12 cellular contexts compared by ENCODE assay signal in the genomic region with DNA sequence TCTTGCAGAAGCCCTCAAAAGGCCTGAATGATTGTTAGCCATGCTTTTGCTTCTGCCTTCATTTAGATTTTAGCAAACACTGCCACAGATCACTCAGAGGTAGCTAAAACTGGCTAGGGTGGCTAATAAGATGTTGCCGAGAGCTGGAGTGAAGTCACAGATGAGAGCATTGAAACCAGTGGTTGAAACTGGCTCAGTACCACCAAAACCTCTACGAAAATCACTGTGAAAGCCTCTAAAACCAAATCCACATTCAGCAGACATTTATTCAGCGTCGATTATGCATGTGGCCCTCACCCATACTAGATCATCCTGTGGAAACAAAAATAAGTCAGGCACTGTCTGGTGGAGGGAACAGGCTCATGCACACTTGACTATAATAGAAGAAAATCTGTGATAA. TPM values are rescaled to one million over a fixed set of nuclear protein-coding genes. Genes with fewer than 3 reads are reported as not detected.
DNase-seq lines count a peak whose midpoint lies in the region; ATAC-seq and TF ChIP-seq lines count a peak whose summit lies in the region.
"Had no signal": no experiment of that assay in that cellular context is flagged by ENCODE, and none has a peak within 500 bp of the region (broad histone marks: within the 10 kb centered on the region; RNA-seq: fewer than 3 reads in every experiment).

No MANE protein-coding gene starts in this region.

- H3K4me1 Mint-ChIP-seq in activated CD4-positive, alpha-beta T cell treated with anti-CD3 and anti-CD28 coated beads, Interleukin-2, amount 10 ng/mL, durations not matched to agents 24 days and 14 days = no peaks in the 10 kb centered on the region
- H3K4me1 Mint-ChIP-seq: B cell had no signal

- no peaks in the 10 kb centered on the region for H3K4me1 ChIP-seq in SK-N-SH (ENCODE audit: control insufficient read depth in 1 of 2, insufficient read depth in 2 of 2, low read depth in 1 of 2, low read length in 1 of 2)

- intact Hi-C loops in activated CD4-positive, alpha-beta T cell treated with anti-CD3 and anti-CD28 coated beads, Interleukin-2, amount 10 ng/mL, durations not matched to agents 24 days and 14 days (cut with micrococcal nuclease) = no loop called here

- peaks cover 6% of the 10 kb centered on the region for H3K9me3 Mint-ChIP-seq in activated CD4-positive, alpha-beta T cell treated with anti-CD3 and anti-CD28 coated beads, Interleukin-2, amount 10 ng/mL, durations not matched to agents 24 days and 14 days

- H3K9me3 ChIP-seq in SK-N-SH = no peaks in the 10 kb centered on the region

- no peaks in the 10 kb centered on the region for H4K20me1 ChIP-seq in SK-N-SH (ENCODE audit: insufficient read depth)

- no peak for TF ChIP-seq RAD21 in SK-N-SH (IDR thresholded peaks at IDR 0.05; ENCODE audit: low read length)

- H3K27ac ChIP-seq in SK-N-SH (ENCODE audit: low read depth in 2 of 2, low read length in 1 of 2) = no peak overlapping the region

- DNase-seq in GM10248 (ENCODE audit: extremely low spot score) (peak; percentile 32), germinal center (ENCODE audit: low spot score) (no peak), NCI-H2081 treated with DMSO at 0.1 percent for 48 hours (lab: John Stamatoyannopoulos, UW) (no peak), SK-N-SH (no peak)
- no peak for DNase-seq in activated CD4-positive, alpha-beta T cell treated with anti-CD3 and anti-CD28 coated beads, Interleukin-2, amount 10 ng/mL, durations not matched to agents 24 days and 14 days
- DNase-seq: NCI-H2081, SIG-M5 had no signal

- H3K4me3 Mint-ChIP-seq in activated CD4-positive, alpha-beta T cell treated with anti-CD3 and anti-CD28 coated beads, Interleukin-2, amount 10 ng/mL, durations not matched to agents 24 days and 14 days = no peak overlapping the region
- H3K4me3 Mint-ChIP-seq: B cell; natural killer cell treated with Interleukin-12 subunit alpha and Interleukin-12 subunit beta and Interleukin-15 and Interleukin-18, amount 100 ng/mL, for 72 hours had no signal

- no peak overlapping the region for H3K27ac Mint-ChIP-seq in activated CD4-positive, alpha-beta T cell treated with anti-CD3 and anti-CD28 coated beads, Interleukin-2, amount 10 ng/mL, durations not matched to agents 24 days and 14 days
- H3K27ac Mint-ChIP-seq: B cell; natural killer cell treated with Interleukin-12 subunit alpha and Interleukin-12 subunit beta and Interleukin-15 and Interleukin-18, amount 100 ng/mL, for 72 hours had no signal

- H3F3A ChIP-seq in SK-N-SH (replicated peaks; ENCODE audit: insufficient read depth) = no peaks in the 10 kb centered on the region

- no peak for TF ChIP-seq CTCF in GM10248 (IDR thresholded peaks at IDR 0.05; ENCODE audit: control extremely low read depth, extremely low read depth, low read depth, missing control alignments)
- no peak for TF ChIP-seq CTCF in SK-N-SH (IDR thresholded peaks at IDR 0.05)

- no peak for TF ChIP-seq EP300 in SK-N-SH (IDR thresholded peaks at IDR 0.05; ENCODE audit: borderline replicate concordance in 1 of 2, low read depth in 1 of 2, low read length in 1 of 2)

- H3K36me3 Mint-ChIP-seq in activated CD4-positive, alpha-beta T cell treated with anti-CD3 and anti-CD28 coated beads, Interleukin-2, amount 10 ng/mL, durations not matched to agents 24 days and 14 days (ENCODE audit: low read depth) = peaks cover 3% of the 10 kb centered on the region

- ATAC-seq in GM18907 (IDR thresholded peaks at IDR 0.05; ENCODE audit: unreplicated experiment) (peak; percentile 99), GM21737 (IDR thresholded peaks at IDR 0.05; ENCODE audit: unreplicated experiment) (peak; percentile 93), HG03196 (IDR thresholded peaks at IDR 0.05; ENCODE audit: unreplicated experiment) (peak; percentile 98)

- no peaks in the 10 kb centered on the region; the same call in 1 of the 2 replicates for H3K27me3 ChIP-seq in SK-N-SH (ENCODE audit: insufficient read depth)

- H3K4me2 ChIP-seq in SK-N-SH = no peak overlapping the region

- POLR2A ChIA-PET in GM10248 (lab: Yijun Ruan, JAX) = no interaction called here
- POLR2A ChIA-PET in SK-N-SH (lab: Yijun Ruan, JAX) = no interaction called here

- no peak overlapping the region for H3K9ac ChIP-seq in SK-N-SH

- H3K79me2 ChIP-seq in SK-N-SH (ENCODE audit: insufficient read depth) = no peaks in the 10 kb centered on the region

- WGBS in SK-N-SH (ENCODE audit: low lambda C conversion rate) = 52% methylated on average over 4 of the region's 4 CpGs

- CTCF ChIA-PET in GM10248 (lab: Yijun Ruan, JAX) = interaction anchor here (1.0 to 1.2 kb wide), 3 partner anchors 21 to 123 kb away, joined by 3 to 5 read pairs (median 4); no protein-coding TSS in a partner anchor
- CTCF ChIA-PET in SK-N-SH (lab: Yijun Ruan, JAX) = interaction anchor here (0.8 to 1.2 kb wide), 2 partner anchors 44 to 234 kb away, joined by 3 to 4 read pairs; no protein-coding TSS in a partner anchor

- no peak overlapping the region for H2AFZ ChIP-seq in SK-N-SH (ENCODE audit: low read depth)

- no peaks in the 10 kb centered on the region for H3K36me3 ChIP-seq in SK-N-SH (replicated peaks in 1 of 2; ENCODE audit: control insufficient read depth in 1 of 2, insufficient read depth in 2 of 2, low read length in 1 of 2)

- no peak overlapping the region for H3K4me3 ChIP-seq in SK-N-SH (ENCODE audit: low read depth in 2 of 2, low read length in 1 of 2)

- H3K27me3 Mint-ChIP-seq in activated CD4-positive, alpha-beta T cell treated with anti-CD3 and anti-CD28 coated beads, Interleukin-2, amount 10 ng/mL, durations not matched to agents 24 days and 14 days = peaks cover 5% of the 10 kb centered on the region
- H3K27me3 Mint-ChIP-seq: B cell had no signal

- H3K9me2 ChIP-seq in SK-N-SH = no peaks in the 10 kb centered on the region

TF ChIP-seq in SK-N-SH, 30 proteins besides CTCF, POLR2A, EP300 and RAD21:
- TF ChIP-seq TAF1 (IDR thresholded peaks at IDR 0.05; ENCODE audit: borderline replicate concordance, low read depth, low read length) = no peak
- TF ChIP-seq, protein P1, sequence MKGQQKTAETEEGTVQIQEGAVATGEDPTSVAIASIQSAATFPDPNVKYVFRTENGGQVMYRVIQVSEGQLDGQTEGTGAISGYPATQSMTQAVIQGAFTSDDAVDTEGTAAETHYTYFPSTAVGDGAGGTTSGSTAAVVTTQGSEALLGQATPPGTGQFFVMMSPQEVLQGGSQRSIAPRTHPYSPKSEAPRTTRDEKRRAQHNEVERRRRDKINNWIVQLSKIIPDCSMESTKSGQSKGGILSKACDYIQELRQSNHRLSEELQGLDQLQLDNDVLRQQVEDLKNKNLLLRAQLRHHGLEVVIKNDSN (IDR thresholded peaks at IDR 0.05; ENCODE audit: borderline replicate concordance, low read depth) = no peak
- no peak for TF ChIP-seq EZH2phosphoT487 (IDR thresholded peaks at IDR 0.05; ENCODE audit: borderline replicate concordance, low read depth)
- no peak for TF ChIP-seq CHD2 (IDR thresholded peaks at IDR 0.05; ENCODE audit: low read length, partially characterized antibody)
- TF ChIP-seq, protein P2, sequence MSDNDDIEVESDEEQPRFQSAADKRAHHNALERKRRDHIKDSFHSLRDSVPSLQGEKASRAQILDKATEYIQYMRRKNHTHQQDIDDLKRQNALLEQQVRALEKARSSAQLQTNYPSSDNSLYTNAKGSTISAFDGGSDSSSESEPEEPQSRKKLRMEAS (IDR thresholded peaks at IDR 0.05; ENCODE audit: low read depth) = no peak
- TF ChIP-seq SIN3A (IDR thresholded peaks at IDR 0.05; ENCODE audit: borderline replicate concordance, low read depth, low read length) = no peak
- TF ChIP-seq, protein P3, sequence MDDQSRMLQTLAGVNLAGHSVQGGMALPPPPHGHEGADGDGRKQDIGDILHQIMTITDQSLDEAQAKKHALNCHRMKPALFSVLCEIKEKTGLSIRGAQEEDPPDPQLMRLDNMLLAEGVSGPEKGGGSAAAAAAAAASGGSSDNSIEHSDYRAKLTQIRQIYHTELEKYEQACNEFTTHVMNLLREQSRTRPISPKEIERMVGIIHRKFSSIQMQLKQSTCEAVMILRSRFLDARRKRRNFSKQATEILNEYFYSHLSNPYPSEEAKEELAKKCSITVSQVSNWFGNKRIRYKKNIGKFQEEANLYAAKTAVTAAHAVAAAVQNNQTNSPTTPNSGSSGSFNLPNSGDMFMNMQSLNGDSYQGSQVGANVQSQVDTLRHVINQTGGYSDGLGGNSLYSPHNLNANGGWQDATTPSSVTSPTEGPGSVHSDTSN (IDR thresholded peaks at IDR 0.05) = no peak
- TF ChIP-seq SMC3 (IDR thresholded peaks at IDR 0.05; ENCODE audit: low read depth, low read length) = no peak
- TF ChIP-seq, protein P4, sequence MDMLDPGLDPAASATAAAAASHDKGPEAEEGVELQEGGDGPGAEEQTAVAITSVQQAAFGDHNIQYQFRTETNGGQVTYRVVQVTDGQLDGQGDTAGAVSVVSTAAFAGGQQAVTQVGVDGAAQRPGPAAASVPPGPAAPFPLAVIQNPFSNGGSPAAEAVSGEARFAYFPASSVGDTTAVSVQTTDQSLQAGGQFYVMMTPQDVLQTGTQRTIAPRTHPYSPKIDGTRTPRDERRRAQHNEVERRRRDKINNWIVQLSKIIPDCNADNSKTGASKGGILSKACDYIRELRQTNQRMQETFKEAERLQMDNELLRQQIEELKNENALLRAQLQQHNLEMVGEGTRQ (IDR thresholded peaks at IDR 0.05; ENCODE audit: borderline replicate concordance, low read depth, low read length) = no peak
- TF ChIP-seq NRF1 (IDR thresholded peaks at IDR 0.05; ENCODE audit: low read depth, low read length) = no peak
- TF ChIP-seq RFX5 (IDR thresholded peaks at IDR 0.05; ENCODE audit: low read length) = no peak
- TF ChIP-seq RXRA (IDR thresholded peaks at IDR 0.05; ENCODE audit: borderline replicate concordance, low read depth) = no peak
- no peak for TF ChIP-seq NFIC (IDR thresholded peaks at IDR 0.05; ENCODE audit: borderline replicate concordance)

RNA-seq across cellular contexts. Expression of a gene that starts 50.8 kb away (rescaled TPM):
- 28.1 and 29.2 TPM in 2 replicates for total RNA-seq in activated CD4-positive, alpha-beta T cell treated with anti-CD3 and anti-CD28 coated beads, Interleukin-2, amount 10 ng/mL, durations not matched to agents 24 days and 14 days
- polyA plus RNA-seq in SK-N-SH (2012; rRNA removed) = not detected in 2 replicates
- under 0.01 TPM in 1 of 2 replicates, not detected in the other for polyA plus RNA-seq in SK-N-SH (2012; cell fraction: cytosol; rRNA removed)
- not detected in 2 replicates for polyA plus RNA-seq in SK-N-SH (2012; cell fraction: nucleus; rRNA removed)
